In the genomic region with DNA sequence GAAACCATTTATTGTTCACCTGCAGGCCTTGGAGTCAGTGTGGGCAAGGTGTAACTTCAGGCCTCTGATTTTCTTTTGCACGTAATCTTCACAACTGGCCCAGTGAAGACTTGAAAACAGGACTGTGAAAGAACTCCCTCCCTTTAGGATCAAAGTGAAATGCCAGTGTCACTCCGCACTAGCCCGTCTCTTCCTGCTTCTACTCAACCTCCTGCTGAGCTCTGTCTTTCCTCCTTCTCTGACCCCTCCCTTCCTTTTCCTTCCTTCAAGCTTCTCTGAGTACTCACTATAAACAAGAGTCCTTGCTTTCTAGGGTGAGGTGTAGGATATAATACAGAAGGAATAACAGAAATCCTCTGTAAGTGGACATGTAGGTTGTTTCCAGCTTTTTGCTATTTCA, we compare ENCODE assay signal across 1 cellular context.
TF ChIP-seq lines count a peak whose summit lies in the region.

No MANE protein-coding gene starts in this region.

TF ChIP-seq in WTC11, 78 proteins besides CTCF, POLR2A, EP300 and RAD21 (continued from another document):
- TF ChIP-seq, protein P1, sequence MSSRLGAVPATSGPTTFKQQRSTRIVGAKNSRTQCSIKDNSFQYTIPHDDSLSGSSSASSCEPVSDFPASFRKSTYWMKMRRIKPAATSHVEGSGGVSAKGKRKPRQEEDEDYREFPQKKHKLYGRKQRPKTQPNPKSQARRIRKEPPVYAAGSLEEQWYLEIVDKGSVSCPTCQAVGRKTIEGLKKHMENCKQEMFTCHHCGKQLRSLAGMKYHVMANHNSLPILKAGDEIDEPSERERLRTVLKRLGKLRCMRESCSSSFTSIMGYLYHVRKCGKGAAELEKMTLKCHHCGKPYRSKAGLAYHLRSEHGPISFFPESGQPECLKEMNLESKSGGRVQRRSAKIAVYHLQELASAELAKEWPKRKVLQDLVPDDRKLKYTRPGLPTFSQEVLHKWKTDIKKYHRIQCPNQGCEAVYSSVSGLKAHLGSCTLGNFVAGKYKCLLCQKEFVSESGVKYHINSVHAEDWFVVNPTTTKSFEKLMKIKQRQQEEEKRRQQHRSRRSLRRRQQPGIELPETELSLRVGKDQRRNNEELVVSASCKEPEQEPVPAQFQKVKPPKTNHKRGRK (CRISPR knock-in tag; IDR thresholded peaks at IDR 0.05; ENCODE audit: borderline replicate concordance), result no peak
